8 cellular contexts compared by ENCODE assay signal in the genomic region with DNA sequence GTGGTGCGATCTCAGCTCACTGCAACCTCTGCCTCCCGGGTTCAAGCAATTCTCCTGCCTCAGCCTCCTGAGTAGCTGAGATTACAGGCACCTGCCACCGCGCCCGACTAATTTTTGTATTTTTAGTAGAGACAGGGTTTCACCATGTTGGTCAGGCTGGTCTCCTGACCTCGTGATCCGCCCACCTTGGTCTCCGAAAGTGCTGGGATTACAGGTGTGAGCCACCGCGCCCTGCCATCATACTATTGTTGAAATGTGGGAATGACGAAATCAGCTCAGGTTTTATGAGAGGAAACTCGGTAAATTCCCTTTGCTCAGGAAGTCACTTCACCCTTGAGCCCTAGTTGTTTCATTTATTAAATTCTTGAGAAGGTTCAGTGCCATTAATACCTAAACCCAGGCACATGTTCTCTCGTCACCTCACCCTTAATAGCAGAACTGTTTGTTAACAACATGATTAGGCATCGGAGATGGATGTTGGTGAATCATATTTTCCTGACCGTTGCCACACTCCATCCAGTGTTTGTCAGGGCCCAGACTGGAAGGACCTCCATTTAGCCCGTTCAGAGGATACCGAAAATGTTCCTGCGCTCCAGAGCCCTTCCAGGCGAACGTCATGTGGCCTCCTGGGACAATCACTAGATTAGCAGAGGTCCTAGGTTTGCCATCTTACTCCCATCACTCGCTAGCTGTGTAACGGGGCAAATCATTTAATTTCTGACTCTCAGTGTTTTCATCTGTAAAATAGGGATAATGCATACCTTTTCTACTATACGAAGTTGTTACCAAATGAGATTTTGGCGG. TPM values are rescaled to one million over a fixed set of nuclear protein-coding genes. Genes with fewer than 3 reads are reported as not detected.
DNase-seq lines count a peak whose midpoint lies in the region; ATAC-seq and TF ChIP-seq lines count a peak whose summit lies in the region.

No MANE protein-coding gene starts in this region.

- ATAC-seq in CD4-positive, alpha-beta T cell (ENCODE audit: poor library complexity) = no peak
- peak; percentile 38 for ATAC-seq in GM19328 (IDR thresholded peaks at IDR 0.05; ENCODE audit: unreplicated experiment)
- peak; percentile 38 for ATAC-seq in HG03280 (IDR thresholded peaks at IDR 0.05; ENCODE audit: unreplicated experiment)
- ATAC-seq in central memory CD8-positive, alpha-beta T cell (replicated peaks; ENCODE audit: extremely low read depth, poor library complexity, severe bottlenecking) = no peak

- peak overlapping the region; percentile 78 for H3K27ac ChIP-seq in CD4-positive, alpha-beta T cell (ENCODE audit: low read depth, low read length)

- H3K27me3 Mint-ChIP-seq in CD4-positive, alpha-beta T cell = no peaks in the 10 kb centered on the region
- no peaks in the 10 kb centered on the region for H3K27me3 Mint-ChIP-seq in central memory CD8-positive, alpha-beta T cell
- H3K27me3 Mint-ChIP-seq in stimulated activated naive CD8-positive, alpha-beta T cell treated with anti-CD3 and anti-CD28 coated beads, Interleukin-15, Interleukin-2, amounts not matched to agents 100 ng/mL and 50 ng/mL, for 24 hours = no peaks in the 10 kb centered on the region

- CTCF ChIA-PET in CD4-positive, alpha-beta T cell (lab: Charles Lee) = interaction anchor here (0.8 to 1.3 kb wide), 4 partner anchors 17 to 120 kb away, joined by 3 to 5 read pairs (median 4); no protein-coding TSS in a partner anchor

- peak overlapping the region; percentile 86 for H3K4me3 Mint-ChIP-seq in CD4-positive, alpha-beta T cell
- peak overlapping the region; percentile 64 for H3K4me3 Mint-ChIP-seq in central memory CD8-positive, alpha-beta T cell
- H3K4me3 Mint-ChIP-seq in stimulated activated naive CD8-positive, alpha-beta T cell treated with anti-CD3 and anti-CD28 coated beads, Interleukin-15, Interleukin-2, amounts not matched to agents 100 ng/mL and 50 ng/mL, for 24 hours = peak overlapping the region; percentile 80

- intact Hi-C loops in CD4-positive, alpha-beta T cell (cut with DNase I, micrococcal nuclease) = loop anchor here in 1 of 2 experiments (2.0 kb wide), 1 partner anchor 19 kb away; no protein-coding TSS in a partner anchor

- peaks cover 20% of the 10 kb centered on the region for H3K36me3 Mint-ChIP-seq in CD4-positive, alpha-beta T cell (ENCODE audit: low read depth)
- H3K36me3 Mint-ChIP-seq in central memory CD8-positive, alpha-beta T cell (ENCODE audit: insufficient read depth) = peaks cover 10% of the 10 kb centered on the region
- peaks cover 37% of the 10 kb centered on the region for H3K36me3 Mint-ChIP-seq in stimulated activated naive CD8-positive, alpha-beta T cell treated with anti-CD3 and anti-CD28 coated beads, Interleukin-15, Interleukin-2, amounts not matched to agents 100 ng/mL and 50 ng/mL, for 24 hours (ENCODE audit: low read depth)

- H3K9me3 ChIP-seq in CD4-positive, alpha-beta T cell (ENCODE audit: control insufficient read depth, low read length) = no peaks in the 10 kb centered on the region

- no peak for DNase-seq in CD4-positive, alpha-beta T cell
- no peak for DNase-seq in central memory CD8-positive, alpha-beta T cell (ENCODE audit: low spot score in 2 of 2)
- DNase-seq in amniotic stem cell (lab: John Stamatoyannopoulos, UW) (no peak), DMS114 treated with DMSO at 0.1 percent for 48 hours (lab: John Stamatoyannopoulos, UW; ENCODE audit: unreplicated experiment) (no peak), DMS53 (lab: John Stamatoyannopoulos, UW) (no peak)

- H3K27me3 ChIP-seq in CD4-positive, alpha-beta T cell (ENCODE audit: control insufficient read depth, insufficient read depth, low read length) = no peaks in the 10 kb centered on the region

- H3K27ac Mint-ChIP-seq in CD4-positive, alpha-beta T cell = peak overlapping the region; percentile 93
- H3K27ac Mint-ChIP-seq in central memory CD8-positive, alpha-beta T cell (ENCODE audit: low read depth) = peak overlapping the region; percentile 74
- H3K27ac Mint-ChIP-seq in stimulated activated naive CD8-positive, alpha-beta T cell treated with anti-CD3 and anti-CD28 coated beads, Interleukin-15, Interleukin-2, amounts not matched to agents 100 ng/mL and 50 ng/mL, for 24 hours = peak overlapping the region; percentile 96

- POLR2A ChIA-PET in CD4-positive, alpha-beta T cell (lab: Charles Lee) = interaction anchor here (0.6 to 3.1 kb wide), 14 partner anchors 7 to 265 kb away, joined by 3 to 37 read pairs (median 4); a partner anchor contains a TSS

- no peaks in the 10 kb centered on the region for H3K9me3 Mint-ChIP-seq in CD4-positive, alpha-beta T cell
- H3K9me3 Mint-ChIP-seq in central memory CD8-positive, alpha-beta T cell = no peaks in the 10 kb centered on the region
- H3K9me3 Mint-ChIP-seq in stimulated activated naive CD8-positive, alpha-beta T cell treated with anti-CD3 and anti-CD28 coated beads, Interleukin-15, Interleukin-2, amounts not matched to agents 100 ng/mL and 50 ng/mL, for 24 hours = no peaks in the 10 kb centered on the region

- no peak for TF ChIP-seq CTCF in CD4-positive, alpha-beta T cell (IDR thresholded peaks at IDR 0.05)

- peaks cover 66% of the 10 kb centered on the region for H3K4me1 Mint-ChIP-seq in CD4-positive, alpha-beta T cell (ENCODE audit: low read depth)
- peaks cover 41% of the 10 kb centered on the region for H3K4me1 Mint-ChIP-seq in central memory CD8-positive, alpha-beta T cell
- H3K4me1 Mint-ChIP-seq in stimulated activated naive CD8-positive, alpha-beta T cell treated with anti-CD3 and anti-CD28 coated beads, Interleukin-15, Interleukin-2, amounts not matched to agents 100 ng/mL and 50 ng/mL, for 24 hours (ENCODE audit: low read depth) = peaks cover 61% of the 10 kb centered on the region

RNA-seq across cellular contexts. Expression of a gene that starts 20.0 kb away (rescaled TPM):
- 10 to 100 TPM; 92.7 to 99.6 TPM for total RNA-seq in CD4-positive, alpha-beta T cell

RNA-seq across cellular contexts. Expression of a gene that starts 52.5 kb away (rescaled TPM):
- 10 to 100 TPM; 31.1 to 31.9 TPM for total RNA-seq in CD4-positive, alpha-beta T cell

Comparison
In these comparisons a context has a peak if more than half of its experiments do, and no peak if none do; other contexts are left out.
1. ATAC-seq: peak in GM19328 (single experiment) and HG03280 (single experiment); none in CD4-positive, alpha-beta T cell (single experiment) and central memory CD8-positive, alpha-beta T cell (single experiment).
2. Peak in every context shown above with its lines, with median percentiles within 50 percentile points of each other: H3K27ac Mint-ChIP-seq and H3K4me3 Mint-ChIP-seq.